12 cellular contexts compared by ENCODE assay signal in genomic region chr15:95325763-95326688, GRCh38.
DNase-seq lines count a peak whose midpoint lies in the region; ATAC-seq, FAIRE-seq and TF ChIP-seq lines count a peak whose summit lies in the region.
"Had no signal": no experiment of that assay in that cellular context is flagged by ENCODE, and none has a peak within 500 bp of the region (broad histone marks: within the 10 kb centered on the region; RNA-seq: fewer than 3 reads in every experiment).

No MANE protein-coding gene starts in this region.

- H3K27me3 ChIP-seq in cardiac muscle cell: peaks cover 54% of the 10 kb centered on the region

- H3K9me3 ChIP-seq in cardiac muscle cell (ENCODE audit: low read depth): no peaks in the 10 kb centered on the region

- no peak for FAIRE-seq in RCC 7860 (lab: Jason Lieb, UNC)
- FAIRE-seq: GM18507 had no signal

- H3K4me1 ChIP-seq in cardiac muscle cell (ENCODE audit: low read depth): no peaks in the 10 kb centered on the region

- TF ChIP-seq CTCF in cardiac muscle cell (IDR thresholded peaks at IDR 0.05; ENCODE audit: low read depth, low read length) (no peak), glutamatergic neuron (IDR thresholded peaks at IDR 0.05; ENCODE audit: partially characterized antibody, unreplicated experiment) (no peak), neural crest cell (conservative IDR thresholded peaks at IDR 0.05) (no peak)

- DNase-seq in cardiac muscle cell (ENCODE audit: low read depth in 1 of 2, low spot score in 1 of 2) (peak; percentile 1 to 59), Right ventricle myocardium inferior (ENCODE audit: missing footprints) (no peak), glutamatergic neuron (no peak), neural crest cell (ENCODE audit: low read depth, low spot score) (no peak), NCI-H2196 (lab: John Stamatoyannopoulos, UW; ENCODE audit: unreplicated experiment) (no peak), RCC 7860 (ENCODE audit: low spot score) (no peak)
- no peak for DNase-seq in stimulated activated CD8-positive, alpha-beta memory T cell treated with anti-CD3 and anti-CD28 coated beads, Interleukin-4, amount 100 ng/mL, for 48 hours
- DNase-seq in activated T-cell treated with anti-CD3 and anti-CD28 coated beads, Interleukin-2, amount 50 U/mL, for 1 hour: no peak
- DNase-seq: stimulated activated CD4-positive, alpha-beta T cell treated with anti-CD3 and anti-CD28 coated beads, Interleukin-2, amount 100 ng/mL, for 48 hours had no signal

- H3K4me3 Mint-ChIP-seq in glutamatergic neuron (ENCODE audit: unreplicated experiment) (peak overlapping the region; percentile 65), neural crest cell (peak overlapping the region; percentile 84)
- H3K4me3 Mint-ChIP-seq: dendritic cell treated with granulocyte-macrophage colony-stimulating factor and Interleukin-4, amounts not matched to agents 40 ng/mL and 50 ng/mL, for 4 days had no signal

- H3K27ac Mint-ChIP-seq in glutamatergic neuron (ENCODE audit: unreplicated experiment) (no peak overlapping the region), neural crest cell (ENCODE audit: unreplicated experiment) (no peak overlapping the region)
- H3K27ac Mint-ChIP-seq: dendritic cell treated with granulocyte-macrophage colony-stimulating factor and Interleukin-4, amounts not matched to agents 40 ng/mL and 50 ng/mL, for 4 days had no signal

- no peak for ATAC-seq in Right ventricle myocardium inferior

- peaks cover 3% of the 10 kb centered on the region for H3K27me3 Mint-ChIP-seq in glutamatergic neuron (ENCODE audit: unreplicated experiment)
- H3K27me3 Mint-ChIP-seq in neural crest cell (ENCODE audit: low read depth): peaks cover 6% of the 10 kb centered on the region

- intact Hi-C loops in Right ventricle myocardium inferior (cut with DNase I): loop anchor here (5.0 kb wide), 1 partner anchor 34 kb away; no protein-coding TSS in a partner anchor

- H3K9me3 Mint-ChIP-seq in glutamatergic neuron (ENCODE audit: unreplicated experiment): no peaks in the 10 kb centered on the region
- no peaks in the 10 kb centered on the region for H3K9me3 Mint-ChIP-seq in neural crest cell
- H3K9me3 Mint-ChIP-seq: dendritic cell treated with granulocyte-macrophage colony-stimulating factor and Interleukin-4, amounts not matched to agents 40 ng/mL and 50 ng/mL, for 4 days had no signal

- no peaks in the 10 kb centered on the region for H3K4me1 Mint-ChIP-seq in glutamatergic neuron (ENCODE audit: low read depth, unreplicated experiment)
- H3K4me1 Mint-ChIP-seq in neural crest cell: peaks cover 36% of the 10 kb centered on the region

- peak overlapping the region; percentile 32 for H3K4me3 ChIP-seq in cardiac muscle cell

- H3K36me3 ChIP-seq in cardiac muscle cell: no peaks in the 10 kb centered on the region

- H3K27ac ChIP-seq in cardiac muscle cell: no peak overlapping the region
- H3K27ac ChIP-seq: VCaP had no signal

- H3K36me3 Mint-ChIP-seq in glutamatergic neuron (ENCODE audit: unreplicated experiment) (no peaks in the 10 kb centered on the region), neural crest cell (ENCODE audit: low read depth) (peaks cover 3% of the 10 kb centered on the region)

Comparison
In these comparisons a context has a peak if more than half of its experiments do, and no peak if none do; other contexts are left out.
1. DNase-seq: peak in cardiac muscle cell (2 of 2); none in Right ventricle myocardium inferior (single experiment), glutamatergic neuron (single experiment), neural crest cell (single experiment), NCI-H2196 (single experiment), stimulated activated CD8-positive, alpha-beta memory T cell treated with anti-CD3 and anti-CD28 coated beads, Interleukin-4, amount 100 ng/mL, for 48 hours (single experiment), RCC 7860 (single experiment) and activated T-cell treated with anti-CD3 and anti-CD28 coated beads, Interleukin-2, amount 50 U/mL, for 1 hour (single experiment).